19 cellular contexts compared by ENCODE assay signal in the genomic region with DNA sequence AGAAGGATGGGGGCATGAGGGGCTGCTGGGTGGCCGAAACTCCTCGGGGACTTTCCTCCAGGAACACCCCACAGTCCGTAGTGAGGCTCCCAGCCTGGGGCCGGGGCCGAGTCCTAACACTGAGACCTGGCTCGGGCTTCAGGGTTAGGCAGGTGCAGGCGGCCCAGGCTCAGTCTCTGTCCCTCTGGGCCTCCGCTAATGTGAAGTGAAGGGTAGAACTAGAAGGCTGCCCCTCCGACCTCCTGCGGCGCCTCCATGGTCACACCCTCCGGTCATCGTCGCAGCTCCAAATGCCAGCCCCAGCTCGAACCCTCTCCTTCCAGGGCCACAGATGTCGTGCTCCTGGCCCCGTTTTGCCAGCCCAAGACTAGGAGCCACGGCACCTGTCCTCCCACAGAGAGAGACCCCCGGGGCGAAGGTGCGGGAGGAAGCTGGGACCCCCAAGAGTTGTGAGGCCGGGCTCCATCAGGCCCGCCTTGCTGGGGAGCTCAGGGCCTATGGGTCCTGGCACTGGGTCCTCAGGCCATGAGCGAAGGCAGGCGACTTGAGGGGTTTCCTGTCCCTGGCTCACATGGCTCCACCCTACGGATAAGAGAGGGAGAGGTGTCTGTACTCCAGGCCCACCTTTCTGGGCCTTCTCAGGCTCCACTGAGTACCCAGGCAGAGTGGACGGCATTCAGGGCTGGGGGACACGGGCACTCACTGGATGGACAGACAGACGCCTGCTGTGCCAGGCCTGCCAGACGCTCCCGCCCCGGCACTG. TPM values are rescaled to one million over a fixed set of nuclear protein-coding genes. Genes with fewer than 3 reads are reported as not detected.
DNase-seq lines count a peak whose midpoint lies in the region; ATAC-seq, FAIRE-seq and TF ChIP-seq lines count a peak whose summit lies in the region.
"Had no signal": no experiment of that assay in that cellular context is flagged by ENCODE, and none has a peak within 500 bp of the region (broad histone marks: within the 10 kb centered on the region; RNA-seq: fewer than 3 reads in every experiment).

No MANE protein-coding gene starts in this region.

- no peak for FAIRE-seq in HepG2 (lab: Jason Lieb, UNC)
- FAIRE-seq: A549, GM12891, GM19239 had no signal

- no peak overlapping the region for H2AFZ ChIP-seq in HepG2 (ENCODE audit: low read length)

- no peaks in the 10 kb centered on the region for H4K20me1 ChIP-seq in HepG2 (ENCODE audit: insufficient read depth, low read length)

- H3K27ac ChIP-seq in HepG2 (ENCODE audit: extremely low read length, insufficient read depth, low read length): no peak overlapping the region
- no peak overlapping the region for H3K27ac ChIP-seq in right lobe of liver
- H3K27ac ChIP-seq in VCaP: peak overlapping the region; percentile 61
- no peak overlapping the region for H3K27ac ChIP-seq in lower lobe of right lung
- no peak overlapping the region for H3K27ac ChIP-seq in upper lobe of right lung
- no peak overlapping the region for H3K27ac ChIP-seq in adrenal gland
- H3K27ac ChIP-seq: A549 had no signal

- CTCF ChIA-PET in HepG2 (lab: Yijun Ruan, JAX; ENCODE audit: low intra/inter-chr PET ratio, low total read pairs): no interaction called here

- no peak for TF ChIP-seq RAD21 in HepG2 (CRISPR knock-in tag; IDR thresholded peaks at IDR 0.05)

- H3K4me1 ChIP-seq in HepG2 (ENCODE audit: insufficient read depth, low read length) (peaks cover 23% of the 10 kb centered on the region), right lobe of liver (no peaks in the 10 kb centered on the region), lower lobe of right lung (no peaks in the 10 kb centered on the region), upper lobe of right lung (no peaks in the 10 kb centered on the region), adrenal gland (replicated peaks in 1 of 2) (no peaks in the 10 kb centered on the region)
- H3K4me1 ChIP-seq: Caco-2, Peyer's patch had no signal

- no peaks in the 10 kb centered on the region for H3K9me3 ChIP-seq in HepG2 (ENCODE audit: low read length)
- no peaks in the 10 kb centered on the region for H3K9me3 ChIP-seq in right lobe of liver
- H3K9me3 ChIP-seq in lower lobe of right lung: no peaks in the 10 kb centered on the region
- H3K9me3 ChIP-seq in upper lobe of right lung: no peaks in the 10 kb centered on the region
- no peaks in the 10 kb centered on the region for H3K9me3 ChIP-seq in adrenal gland (replicated peaks in 1 of 3)
- H3K9me3 ChIP-seq: A549, Caco-2, MG63, Peyer's patch had no signal

- peaks cover 8 to 45% of the 10 kb centered on the region in 2 experiments for H3K27me3 ChIP-seq in HepG2 (ENCODE audit: control insufficient read depth in 1 of 2, insufficient read depth in 2 of 2, low read length in 2 of 2)
- H3K27me3 ChIP-seq in right lobe of liver: no peaks in the 10 kb centered on the region
- H3K27me3 ChIP-seq in lower lobe of right lung (ENCODE audit: low read depth): no peaks in the 10 kb centered on the region
- H3K27me3 ChIP-seq in upper lobe of right lung: no peaks in the 10 kb centered on the region
- no peaks in the 10 kb centered on the region for H3K27me3 ChIP-seq in adrenal gland
- H3K27me3 ChIP-seq: MG63, Peyer's patch had no signal

- TF ChIP-seq EP300 in HepG2 (IDR thresholded peaks at IDR 0.05; ENCODE audit: low read depth in 2 of 2, low read length in 2 of 2) (no peak), HepG2 (CRISPR knock-in tag; IDR thresholded peaks at IDR 0.05; ENCODE audit: borderline replicate concordance) (no peak)

- peak; percentile 5 for ATAC-seq in HepG2
- ATAC-seq in right lobe of liver: no peak
- ATAC-seq in lower lobe of right lung: no peak
- peak; percentile 6 for ATAC-seq in upper lobe of right lung
- ATAC-seq in HG03025 (IDR thresholded peaks at IDR 0.05; ENCODE audit: low FRiP score, unreplicated experiment): no peak

- in situ Hi-C loops in HepG2 (cut with HindIII; ENCODE audit: extremely low pct_ligation_motif_present, low pct_unique_long_range_greater_than_20kb): no loop called here

- no TSS peak for BruUV-seq in HepG2 (replicated peaks; lab: Mats Ljungman, UMichigan)

- 66% methylated on average over 20 of the region's 32 CpGs for WGBS in HepG2 (ENCODE audit: low lambda C conversion rate)
- WGBS in right lobe of liver (ENCODE audit: insufficient coverage, low coverage, low lambda C conversion rate, missing lambda C conversion rate): 81% methylated on average over 6 of the region's 32 CpGs
- 81 to 93% (median 91%) methylated on average over 6 to 32 of the region's 32 CpGs for WGBS in adrenal gland, 4 donors

- TF ChIP-seq POLR2A in HepG2 (IDR thresholded peaks at IDR 0.05; ENCODE audit: insufficient read depth in 1 of 2, low read depth in 2 of 2, low read length in 2 of 2) (no peak), right lobe of liver (IDR thresholded peaks at IDR 0.05) (no peak), adrenal gland (IDR thresholded peaks at IDR 0.05) (no peak)

- no peak overlapping the region for H3K4me2 ChIP-seq in HepG2 (ENCODE audit: low read depth, low read length)
- H3K4me2 ChIP-seq: A549 had no signal

- TF ChIP-seq CTCF in HepG2 (CRISPR knock-in tag; IDR thresholded peaks at IDR 0.05) (no peak), right lobe of liver (IDR thresholded peaks at IDR 0.05) (no peak), VCaP (conservative IDR thresholded peaks at IDR 0.05) (no peak), lower lobe of right lung (IDR thresholded peaks at IDR 0.05) (no peak), upper lobe of right lung (IDR thresholded peaks at IDR 0.05) (no peak), adrenal gland (IDR thresholded peaks at IDR 0.05) (no peak)

- no peaks in the 10 kb centered on the region for H3K79me2 ChIP-seq in HepG2 (ENCODE audit: insufficient read depth, low read length)

- H3K36me3 ChIP-seq in HepG2 (replicated peaks in 1 of 2; ENCODE audit: control insufficient read depth in 1 of 2, insufficient read depth in 2 of 2, low read length in 2 of 2): no peaks in the 10 kb centered on the region
- H3K36me3 ChIP-seq in right lobe of liver: no peaks in the 10 kb centered on the region
- H3K36me3 ChIP-seq in lower lobe of right lung: no peaks in the 10 kb centered on the region
- no peaks in the 10 kb centered on the region for H3K36me3 ChIP-seq in upper lobe of right lung
- H3K36me3 ChIP-seq in adrenal gland (replicated peaks in 1 of 2): no peaks in the 10 kb centered on the region
- H3K36me3 ChIP-seq: MG63, Peyer's patch had no signal

- no peak overlapping the region for H3K9ac ChIP-seq in HepG2 (ENCODE audit: insufficient read depth, low read depth, low read length)

- intact Hi-C loops in HepG2 (cut with micrococcal nuclease; ENCODE audit: unreplicated experiment): no loop called here
- intact Hi-C loops in right lobe of liver (cut with DNase I): no loop called here
- intact Hi-C loops in lower lobe of right lung (cut with DNase I): no loop called here
- intact Hi-C loops in upper lobe of right lung (cut with DNase I): no loop called here
- intact Hi-C loops in adrenal gland (cut with DNase I): no loop called here

- POLR2A ChIA-PET in HepG2 (lab: Yijun Ruan, JAX): no interaction called here

- H3K4me3 ChIP-seq in HepG2 (replicated peaks in 1 of 3; ENCODE audit: insufficient read depth in 1 of 3, low read depth in 2 of 3, low read length in 3 of 3): no peak overlapping the region
- no peak overlapping the region for H3K4me3 ChIP-seq in right lobe of liver
- H3K4me3 ChIP-seq in lower lobe of right lung: no peak overlapping the region
- no peak overlapping the region for H3K4me3 ChIP-seq in upper lobe of right lung
- no peak overlapping the region for H3K4me3 ChIP-seq in adrenal gland
- H3K4me3 ChIP-seq: A549, MG63 had no signal

- DNase-seq in HepG2 (ENCODE audit: low spot score): no peak
- no peak for DNase-seq in right lobe of liver
- DNase-seq in lower lobe of right lung: peak; percentile 35
- no peak for DNase-seq in upper lobe of right lung
- no peak for DNase-seq in NCI-H1092 (lab: John Stamatoyannopoulos, UW)
- DNase-seq in adrenal gland: no peak
- DNase-seq: Caco-2, KG1, MG63, NCI-H1105, NCI-H187, NCI-H774, SIG-M5 had no signal

RNA-seq across cellular contexts. Expression of a gene that starts 0.8 kb away (rescaled TPM):
- total RNA-seq in HepG2 (2016; rRNA removed; fragmentation: Illumina TruSeq; extraction: Trizol) (3.7 and 4.9 TPM in 2 replicates), right lobe of liver (1 to 10 TPM in 3 of 6 experiments, under 1 TPM in 3; 0.61 to 2.4 (median 0.97) TPM), lower lobe of right lung (1.3 TPM), upper lobe of right lung (2.1 TPM), adrenal gland (1 to 10 TPM; 1.1 to 5.1 (median 2.1) TPM)
- total RNA-seq in HepG2 (2016; cell fraction: cytosol; rRNA removed; fragmentation: Illumina TruSeq; extraction: Trizol; ENCODE audit: low read depth): 1.7 and 1.9 TPM in 2 replicates
- 2.9 and 5.5 TPM in 2 replicates for total RNA-seq in HepG2 (2016; cell fraction: insoluble cytoplasmic fraction; rRNA removed; fragmentation: Illumina TruSeq; extraction: Trizol)
- 3.2 and 4.1 TPM in 2 replicates for total RNA-seq in HepG2 (2016; cell fraction: membrane; rRNA removed; fragmentation: Illumina TruSeq; extraction: Trizol)
- total RNA-seq in HepG2 (2016; cell fraction: nucleus; rRNA removed; fragmentation: Illumina TruSeq; extraction: Trizol): 4.7 and 5.1 TPM in 2 replicates
- polyA plus RNA-seq in HepG2 (2011; rRNA removed) (4.1 and 4.9 TPM in 2 replicates), adrenal gland (1 to 10 TPM in 2 of 3 donors, under 1 TPM in 1; 0.48 to 2.1 (median 1.7) TPM)
- polyA plus RNA-seq in HepG2 (2011; cell fraction: cytosol; rRNA removed): 2.9 and 3.9 TPM in 2 replicates
- polyA plus RNA-seq in HepG2 (2011; cell fraction: nucleus; rRNA removed): 29.8 and 33.6 TPM in 2 replicates
- 8.8 and 10.8 TPM in 2 replicates for polyA plus RNA-seq in HepG2 (2012)
- 3.3 and 3.8 TPM in 2 replicates for polyA plus RNA-seq in HepG2 (2016; cell fraction: cytosol; fragmentation: Illumina TruSeq; extraction: Trizol; ENCODE audit: low read depth)
- polyA plus RNA-seq in HepG2 (2016; cell fraction: insoluble cytoplasmic fraction; fragmentation: Illumina TruSeq; extraction: Trizol; ENCODE audit: low read depth): 7.5 and 11.5 TPM in 2 replicates
- polyA plus RNA-seq in HepG2 (2016; cell fraction: membrane; fragmentation: Illumina TruSeq; extraction: Trizol; ENCODE audit: low read depth): 7.5 and 8.6 TPM in 2 replicates
- polyA plus RNA-seq in HepG2 (2016; cell fraction: nucleus; fragmentation: Illumina TruSeq; extraction: Trizol; ENCODE audit: insufficient read depth, low read depth): 14.9 and 15.8 TPM in 2 replicates
- polyA minus RNA-seq in HepG2 (2011; rRNA and poly(A)+ RNA removed; ENCODE audit: low replicate concordance): 1.1 and 16.7 TPM in 2 replicates
- polyA minus RNA-seq in HepG2 (2011; cell fraction: cytosol; rRNA and poly(A)+ RNA removed): 5.1 and 8.4 TPM in 2 replicates
- polyA minus RNA-seq in HepG2 (2011; cell fraction: nucleus; rRNA and poly(A)+ RNA removed): 13.8 and 18.4 TPM in 2 replicates

RNA-seq across cellular contexts. Expression of a gene that starts 39.0 kb away (rescaled TPM):
- total RNA-seq in HepG2 (2016; rRNA removed; fragmentation: Illumina TruSeq; extraction: Trizol) (67.9 and 77.2 TPM in 2 replicates), right lobe of liver (10 to 100 TPM; 27.8 to 35.7 (median 29.5) TPM), lower lobe of right lung (58.9 TPM), upper lobe of right lung (60.7 TPM), adrenal gland (10 to 100 TPM; 26.2 to 79.9 (median 62.5) TPM)
- total RNA-seq in HepG2 (2016; cell fraction: cytosol; rRNA removed; fragmentation: Illumina TruSeq; extraction: Trizol; ENCODE audit: low read depth): 27.7 and 40.5 TPM in 2 replicates
- 78.8 and 81.3 TPM in 2 replicates for total RNA-seq in HepG2 (2016; cell fraction: insoluble cytoplasmic fraction; rRNA removed; fragmentation: Illumina TruSeq; extraction: Trizol)
- 33.9 and 34.7 TPM in 2 replicates for total RNA-seq in HepG2 (2016; cell fraction: membrane; rRNA removed; fragmentation: Illumina TruSeq; extraction: Trizol)
- 31.6 and 35.8 TPM in 2 replicates for total RNA-seq in HepG2 (2016; cell fraction: nucleus; rRNA removed; fragmentation: Illumina TruSeq; extraction: Trizol)
- polyA plus RNA-seq in HepG2 (2011; rRNA removed) (27.4 and 33.3 TPM in 2 replicates), adrenal gland (100 to 1,000 TPM in 1 of 3 donors, 10 to 100 TPM in 2; 50.0 to 128 (median 72.3) TPM)
- polyA plus RNA-seq in HepG2 (2011; cell fraction: cytosol; rRNA removed): 19.4 and 25.1 TPM in 2 replicates
- polyA plus RNA-seq in HepG2 (2011; cell fraction: nucleus; rRNA removed): 14.7 and 16.8 TPM in 2 replicates
- polyA plus RNA-seq in HepG2 (2012): 43.0 and 56.8 TPM in 2 replicates
- 29.9 and 37.7 TPM in 2 replicates for polyA plus RNA-seq in HepG2 (2016; cell fraction: cytosol; fragmentation: Illumina TruSeq; extraction: Trizol; ENCODE audit: low read depth)
- polyA plus RNA-seq in HepG2 (2016; cell fraction: insoluble cytoplasmic fraction; fragmentation: Illumina TruSeq; extraction: Trizol; ENCODE audit: low read depth): 99.4 and 106 TPM in 2 replicates
- polyA plus RNA-seq in HepG2 (2016; cell fraction: membrane; fragmentation: Illumina TruSeq; extraction: Trizol; ENCODE audit: low read depth): 34.4 and 34.7 TPM in 2 replicates
- 52.8 and 60.1 TPM in 2 replicates for polyA plus RNA-seq in HepG2 (2016; cell fraction: nucleus; fragmentation: Illumina TruSeq; extraction: Trizol; ENCODE audit: insufficient read depth, low read depth)
- polyA minus RNA-seq in HepG2 (2011; rRNA and poly(A)+ RNA removed; ENCODE audit: low replicate concordance): 22.5 and 25.7 TPM in 2 replicates
- polyA minus RNA-seq in HepG2 (2011; cell fraction: cytosol; rRNA and poly(A)+ RNA removed): 18.4 and 24.7 TPM in 2 replicates
- 24.0 and 27.0 TPM in 2 replicates for polyA minus RNA-seq in HepG2 (2011; cell fraction: nucleus; rRNA and poly(A)+ RNA removed)

RNA-seq across cellular contexts. Expression of a gene that starts 40.0 kb away (rescaled TPM):
- total RNA-seq in HepG2 (2016; rRNA removed; fragmentation: Illumina TruSeq; extraction: Trizol): 16.0 and 17.0 TPM in 2 replicates
- total RNA-seq in HepG2 (2016; cell fraction: cytosol; rRNA removed; fragmentation: Illumina TruSeq; extraction: Trizol; ENCODE audit: low read depth): 18.0 and 28.0 TPM in 2 replicates
- total RNA-seq in HepG2 (2016; cell fraction: insoluble cytoplasmic fraction; rRNA removed; fragmentation: Illumina TruSeq; extraction: Trizol): 14.4 and 17.9 TPM in 2 replicates
- 5.9 and 7.8 TPM in 2 replicates for total RNA-seq in HepG2 (2016; cell fraction: membrane; rRNA removed; fragmentation: Illumina TruSeq; extraction: Trizol)
- 22.6 and 27.5 TPM in 2 replicates for total RNA-seq in HepG2 (2016; cell fraction: nucleus; rRNA removed; fragmentation: Illumina TruSeq; extraction: Trizol)
- polyA plus RNA-seq in HepG2 (2011; rRNA removed): 6.9 and 7.1 TPM in 2 replicates
- polyA plus RNA-seq in HepG2 (2011; cell fraction: cytosol; rRNA removed): 2.1 and 4.1 TPM in 2 replicates
- polyA plus RNA-seq in HepG2 (2011; cell fraction: nucleus; rRNA removed): 36.3 and 40.3 TPM in 2 replicates
- polyA plus RNA-seq in HepG2 (2012): 6.8 and 9.6 TPM in 2 replicates
- polyA plus RNA-seq in HepG2 (2016; cell fraction: cytosol; fragmentation: Illumina TruSeq; extraction: Trizol; ENCODE audit: low read depth): 0.79 and 1.0 TPM in 2 replicates
- polyA plus RNA-seq in HepG2 (2016; cell fraction: insoluble cytoplasmic fraction; fragmentation: Illumina TruSeq; extraction: Trizol; ENCODE audit: low read depth): 9.2 and 11.1 TPM in 2 replicates
- 1.7 and 2.3 TPM in 2 replicates for polyA plus RNA-seq in HepG2 (2016; cell fraction: membrane; fragmentation: Illumina TruSeq; extraction: Trizol; ENCODE audit: low read depth)
- 79.4 and 83.7 TPM in 2 replicates for polyA plus RNA-seq in HepG2 (2016; cell fraction: nucleus; fragmentation: Illumina TruSeq; extraction: Trizol; ENCODE audit: insufficient read depth, low read depth)
- polyA minus RNA-seq in HepG2 (2011; rRNA and poly(A)+ RNA removed; ENCODE audit: low replicate concordance): 28.2 and 32.5 TPM in 2 replicates
- 3.7 and 15.6 TPM in 2 replicates for polyA minus RNA-seq in HepG2 (2011; cell fraction: cytosol; rRNA and poly(A)+ RNA removed)
- 10.7 and 14.4 TPM in 2 replicates for polyA minus RNA-seq in HepG2 (2011; cell fraction: nucleus; rRNA and poly(A)+ RNA removed)
- 1 to 10 TPM; 2.0 to 4.2 (median 3.4) TPM for total RNA-seq in right lobe of liver
- total RNA-seq in lower lobe of right lung: 10.8 TPM
- total RNA-seq in upper lobe of right lung: 15.7 TPM
- 1 to 10 TPM in 7 of 8 donors, under 1 TPM in 1; 0.72 to 8.9 (median 3.5) TPM for total RNA-seq in adrenal gland
- polyA plus RNA-seq in adrenal gland: 1 to 10 TPM; 2.1 to 4.4 (median 4.2) TPM

Comparison
In these comparisons a context has a peak if more than half of its experiments do, and no peak if none do; other contexts are left out.
1. ATAC-seq: peak in HepG2 (single experiment) and upper lobe of right lung (single experiment); none in right lobe of liver (0 of 4), lower lobe of right lung (0 of 2) and HG03025 (single experiment).